In the genomic region with DNA sequence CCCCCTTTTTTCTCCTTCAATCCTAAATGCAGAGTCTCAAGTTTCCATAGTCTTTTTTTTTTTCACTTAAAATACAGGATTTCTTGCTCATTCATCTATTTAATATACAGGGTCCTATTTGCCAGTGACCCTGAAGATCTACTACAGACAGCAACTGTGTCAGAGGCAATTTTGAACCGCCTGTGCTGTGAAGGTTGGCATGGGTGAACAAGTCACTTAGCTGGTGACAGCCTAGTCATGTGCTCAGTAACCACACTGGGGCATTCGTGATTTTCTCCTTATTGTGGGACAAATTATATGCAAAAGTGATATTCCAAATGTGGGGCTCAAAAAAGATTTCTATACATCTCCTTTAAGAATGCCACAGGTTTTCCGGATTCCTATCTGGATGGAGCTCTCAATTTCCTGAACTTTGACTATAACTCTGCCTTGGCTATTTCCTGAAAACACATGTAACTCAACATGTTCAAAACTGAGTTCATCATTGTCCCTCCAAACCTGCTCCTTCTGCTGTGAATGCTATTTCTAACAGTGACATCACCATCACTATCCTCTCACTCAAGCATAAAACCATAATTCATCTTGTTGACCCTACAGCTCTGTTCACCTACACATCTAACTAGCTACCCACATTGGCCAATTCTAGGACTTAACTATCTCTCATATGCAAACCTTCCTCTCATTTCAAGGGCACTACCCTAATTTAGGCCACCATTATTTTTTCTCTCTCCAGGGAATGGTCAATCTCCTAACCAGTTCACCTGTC, we compare ENCODE assay signal across 20 cellular contexts. TPM values are rescaled to one million over a fixed set of nuclear protein-coding genes. Genes with fewer than 3 reads are reported as not detected.
DNase-seq lines count a peak whose midpoint lies in the region; ATAC-seq, FAIRE-seq and TF ChIP-seq lines count a peak whose summit lies in the region.
"Had no signal": no experiment of that assay in that cellular context is flagged by ENCODE, and none has a peak within 500 bp of the region (broad histone marks: within the 10 kb centered on the region; RNA-seq: fewer than 3 reads in every experiment).

No MANE protein-coding gene starts in this region.

- TF ChIP-seq CTCF in body of pancreas (IDR thresholded peaks at IDR 0.05) (no peak), D721Med (IDR thresholded peaks at IDR 0.05; ENCODE audit: insufficient read depth, missing control alignments) (no peak)

- no peak overlapping the region for H3K4me3 ChIP-seq in body of pancreas
- H3K4me3 ChIP-seq: thyroid gland had no signal

- no peak for TF ChIP-seq POLR2A in body of pancreas (IDR thresholded peaks at IDR 0.05)

- DNase-seq in body of pancreas (no peak), NCI-H1092 treated with DMSO at 0.1 percent for 48 hours (lab: John Stamatoyannopoulos, UW) (no peak), D721Med (ENCODE audit: insufficient read length, low spot score) (no peak), dedifferentiated amniotic fluid mesenchymal stem cell (ENCODE audit: extremely low spot score) (no peak)
- DNase-seq: activated gamma-delta T cell treated with Interleukin-2 at 50 U/mL for 16 hours; anterior cingulate cortex; cerebellar nuclear complex; effector memory CD8-positive, alpha-beta T cell; GDM1; head of caudate nucleus; naive thymus-derived CD8-positive, alpha-beta T cell; NCI-H2081; NCI-H524; stimulated activated CD4-positive, alpha-beta T cell treated with anti-CD3 and anti-CD28 coated beads, Interleukin-4, amount 100 ng/mL, for 24 hours; stimulated activated CD8-positive, alpha-beta memory T cell treated with anti-CD3 and anti-CD28 coated beads, Interleukin-4, amount 100 ng/mL, for 48 hours; T-helper 9 cell; thyroid gland had no signal

- ATAC-seq in GM18511 (IDR thresholded peaks at IDR 0.05; ENCODE audit: unreplicated experiment) = peak; percentile 71
- ATAC-seq in GM19452 (IDR thresholded peaks at IDR 0.05; ENCODE audit: unreplicated experiment) = peak; percentile 65
- ATAC-seq in HG03196 (IDR thresholded peaks at IDR 0.05; ENCODE audit: unreplicated experiment) = peak; percentile 49
- ATAC-seq in body of pancreas = no peak
- ATAC-seq: effector memory CD8-positive, alpha-beta T cell; naive thymus-derived CD8-positive, alpha-beta T cell had no signal

- no peaks in the 10 kb centered on the region for H3K27me3 ChIP-seq in body of pancreas
- H3K27me3 ChIP-seq: thyroid gland had no signal

- 50 to 51% methylated on average over 3 of the region's 3 CpGs for WGBS in body of pancreas, 2 donors

- H3K36me3 ChIP-seq in body of pancreas (replicated peaks in 1 of 2; ENCODE audit: insufficient read depth in 1 of 2, low read depth in 2 of 2) = no peaks in the 10 kb centered on the region
- H3K36me3 ChIP-seq: thyroid gland had no signal

- peaks cover 63% of the 10 kb centered on the region for H3K4me1 ChIP-seq in body of pancreas

- intact Hi-C loops in body of pancreas (cut with DNase I) = no loop called here

- no peak for FAIRE-seq in D721Med (lab: Jason Lieb, UNC)

- H3K27ac ChIP-seq in body of pancreas = peak overlapping the region in 3 of 4 donors; percentile 43 to 67 (median 58)
- H3K27ac ChIP-seq: thyroid gland had no signal

- no peaks in the 10 kb centered on the region for H3K9me3 ChIP-seq in body of pancreas
- H3K9me3 ChIP-seq: thyroid gland had no signal

RNA-seq across cellular contexts. Expression of a gene that starts 36.7 kb away (rescaled TPM):
- 10 to 100 TPM; 32.6 to 35.0 TPM for total RNA-seq in body of pancreas
